In the genomic region with DNA sequence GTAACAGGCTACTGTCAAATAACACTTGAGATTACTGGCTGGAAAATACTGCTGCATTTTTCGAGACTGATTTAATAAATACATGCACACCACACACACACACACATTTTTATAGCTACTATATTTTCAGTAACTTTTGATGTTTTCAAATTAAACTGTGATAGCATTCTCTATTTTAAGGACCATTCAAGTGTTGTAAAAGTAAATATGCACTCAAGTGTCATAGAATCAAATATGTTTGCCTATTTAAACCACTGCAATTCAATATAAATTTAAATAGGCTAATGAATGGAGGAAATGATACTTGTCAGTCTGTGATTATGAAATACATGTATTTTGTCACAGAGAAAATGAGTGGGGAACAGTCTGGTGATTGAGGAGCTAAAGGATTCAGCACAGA, we compare ENCODE assay signal across 31 cellular contexts.
"Had no signal": no experiment of that assay in that cellular context is flagged by ENCODE, and none has a peak within 500 bp of the region (broad histone marks: within the 10 kb centered on the region; RNA-seq: fewer than 3 reads in every experiment).

No MANE protein-coding gene starts in this region.

- H3K4me3 ChIP-seq: adrenal gland, ascending aorta, body of pancreas, breast epithelium, cardiac muscle cell had no signal

- H3K4me1 ChIP-seq: adrenal gland, ascending aorta, body of pancreas, breast epithelium had no signal

- H3K27me3 ChIP-seq: adrenal gland, ascending aorta, body of pancreas, brain microvascular endothelial cell, breast epithelium, cardiac muscle cell had no signal

- H3K9me3 ChIP-seq: adrenal gland, ascending aorta, body of pancreas, breast epithelium had no signal

- ATAC-seq: activated naive CD4-positive, alpha-beta T cell treated with anti-CD3 and anti-CD28 coated beads, Interleukin-2, amount 50 U/mL, for 72 hours; activated naive CD8-positive, alpha-beta T cell treated with anti-CD3 and anti-CD28 coated beads, Interleukin-2, amount 50 U/mL, for 24 hours; activated T-cell treated with anti-CD3 and anti-CD28 coated beads, Interleukin-2, amount 50 U/mL, for 4 hours; activated T-cell treated with anti-CD3 and anti-CD28 coated beads, Interleukin-2, amount 50 U/mL, for 72 hours; activated T-helper 17 cell treated with anti-CD3 and anti-CD28 coated beads, Interleukin-2, amount 50 U/mL, for 72 hours; body of pancreas had no signal

- H3K27ac ChIP-seq: adrenal gland, ascending aorta, body of pancreas, brain microvascular endothelial cell, breast epithelium, cardiac muscle cell had no signal

- H3K36me3 ChIP-seq: adrenal gland, ascending aorta, brain microvascular endothelial cell, breast epithelium, cardiac muscle cell had no signal

- DNase-seq: activated effector memory CD4-positive, alpha-beta T cell treated with anti-CD3 and anti-CD28 coated beads, Interleukin-2, amount 50 U/mL, for 16 hours; activated effector memory CD4-positive, alpha-beta T cell treated with Interleukin-2 at 50 U/mL for 16 hours; activated gamma-delta T cell; activated gamma-delta T cell treated with Interleukin-2 at 50 U/mL for 16 hours; activated naive CD4-positive, alpha-beta T cell; activated naive CD4-positive, alpha-beta T cell treated with anti-CD3 and anti-CD28 coated beads for 36 hours; activated naive CD4-positive, alpha-beta T cell treated with anti-CD3 and anti-CD28 coated beads, Interleukin-2, amount 10 ng/mL, durations not matched to agents 7 days and 5 days; activated naive CD4-positive, alpha-beta T cell treated with anti-CD3 and anti-CD28 coated beads, Interleukin-2, amount 50 U/mL, for 16 hours; activated naive CD4-positive, alpha-beta T cell treated with Interleukin-2 at 50 U/mL for 16 hours; activated naive CD8-positive, alpha-beta T cell treated with anti-CD3 and anti-CD28 coated beads for 36 hours; activated naive CD8-positive, alpha-beta T cell treated with anti-CD3 and anti-CD28 coated beads, Interleukin-2, amount 10 ng/mL, durations not matched to agents 7 days and 5 days; activated naive CD8-positive, alpha-beta T cell treated with anti-CD3 and anti-CD28 coated beads, Interleukin-2, amount 50 U/mL, for 24 hours; activated T-cell treated with anti-CD3 and anti-CD28 coated beads, Interleukin-2, amount 50 U/mL, for 1 hour; activated T-cell treated with anti-CD3 and anti-CD28 coated beads, Interleukin-2, amount 50 U/mL, for 24 hours; activated T-cell treated with anti-CD3 and anti-CD28 coated beads, Interleukin-2, amount 50 U/mL, for 4 hours; activated T-cell treated with anti-CD3 and anti-CD28 coated beads, Interleukin-2, amount 50 U/mL, for 48 hours; activated T-cell treated with anti-CD3 and anti-CD28 coated beads, Interleukin-2, amount 50 U/mL, for 72 hours; adrenal gland; amniotic stem cell; amygdala; anterior cingulate cortex; aorta; body of pancreas; brain microvascular endothelial cell; central memory CD4-positive, alpha-beta T cell; cerebellar nuclear complex had no signal
